Comparison of ENCODE assay signal across 19 cellular contexts in the genomic region with DNA sequence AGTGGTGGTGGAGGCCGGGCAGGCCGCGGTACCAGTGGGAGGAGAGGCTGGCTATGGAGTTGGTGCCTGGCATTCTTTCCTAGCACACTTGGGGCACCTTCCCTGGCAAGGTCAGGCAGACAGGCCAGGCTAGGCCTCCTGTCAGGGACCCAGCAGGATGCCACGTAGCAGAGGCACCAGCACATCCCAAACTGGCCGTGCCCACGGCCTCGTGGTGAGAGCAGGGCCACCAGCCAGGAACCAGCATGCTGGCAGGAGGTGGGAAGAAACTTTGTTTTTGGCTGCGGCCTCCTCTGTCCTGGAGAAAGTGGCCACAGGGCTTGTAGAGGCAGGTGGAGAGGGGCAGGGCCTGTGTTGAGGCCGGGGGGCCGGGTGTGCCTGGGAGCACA. TPM values are rescaled to one million over a fixed set of nuclear protein-coding genes. Genes with fewer than 3 reads are reported as not detected.
DNase-seq lines count a peak whose midpoint lies in the region; ATAC-seq and TF ChIP-seq lines count a peak whose summit lies in the region.
"Had no signal": no experiment of that assay in that cellular context is flagged by ENCODE, and none has a peak within 500 bp of the region (broad histone marks: within the 10 kb centered on the region; RNA-seq: fewer than 3 reads in every experiment).

No MANE protein-coding gene starts in this region.

- H3K27me3 Mint-ChIP-seq in chondrocyte (ENCODE audit: low read depth): peaks cover 47% of the 10 kb centered on the region

- H4K20me1 ChIP-seq in neural cell (ENCODE audit: insufficient read depth): no peaks in the 10 kb centered on the region

- H3K79me2 ChIP-seq in neural cell (replicated peaks; ENCODE audit: insufficient read depth, low read length): no peaks in the 10 kb centered on the region

- no peak for ATAC-seq in right cardiac atrium
- ATAC-seq: K562 had no signal

- peak overlapping the region; percentile 79 for H3K9ac ChIP-seq in neural cell (ENCODE audit: low read length)

- TF ChIP-seq CTCF in left ventricle myocardium inferior (IDR thresholded peaks at IDR 0.05; ENCODE audit: borderline replicate concordance) (no peak), chondrocyte (IDR thresholded peaks at IDR 0.05) (no peak), neural cell (IDR thresholded peaks at IDR 0.05; ENCODE audit: poor library complexity, severe bottlenecking) (no peak)

- no peak overlapping the region for H3K27ac Mint-ChIP-seq in chondrocyte (ENCODE audit: unreplicated experiment)

- H3K4me3 Mint-ChIP-seq in chondrocyte (ENCODE audit: unreplicated experiment): no peak overlapping the region

- no peak overlapping the region for H3K27ac ChIP-seq in right cardiac atrium (ENCODE audit: low read length)
- H3K27ac ChIP-seq in left ventricle myocardium inferior (replicated peaks): no peak overlapping the region
- H3K27ac ChIP-seq in neural cell (ENCODE audit: low read length): peak overlapping the region; percentile 92

- H2AFZ ChIP-seq in neural cell (ENCODE audit: low read depth, low read length): peak overlapping the region; percentile 24

- H3K36me3 ChIP-seq in left ventricle myocardium inferior (no peaks in the 10 kb centered on the region), neural cell (ENCODE audit: insufficient read depth, low read length) (no peaks in the 10 kb centered on the region)
- H3K36me3 ChIP-seq: BE2C had no signal

- no peak overlapping the region for H3K4me2 ChIP-seq in neural cell (ENCODE audit: low read length)

- DNase-seq in right cardiac atrium (peak in 2 of 3 donors; percentile 6 to 32), left ventricle myocardium inferior (no peak), chondrocyte (ENCODE audit: low spot score) (peak; percentile 72), GM19240 (ENCODE audit: insufficient read length, low spot score) (no peak), NCI-H1048 (lab: John Stamatoyannopoulos, UW) (no peak), NCI-H774 (lab: John Stamatoyannopoulos, UW) (no peak)
- DNase-seq: CD4-positive, CD25-positive, alpha-beta regulatory T cell; COR-L47; DMS 273 treated with DMSO at 0.1 percent for 48 hours; GF-D8; NCI-H187; NCI-H2107; NCI-H510A; NCI-H748 treated with DMSO at 0.1 percent for 48 hours had no signal

- WGBS in right cardiac atrium: 50% methylated on average over 10 of the region's 10 CpGs

- TF ChIP-seq RAD21 in neural cell (conservative IDR thresholded peaks at IDR 0.05): no peak

- no peaks in the 10 kb centered on the region for H3K36me3 Mint-ChIP-seq in chondrocyte (ENCODE audit: low read depth)
- H3K36me3 Mint-ChIP-seq: CD4-positive, CD25-positive, alpha-beta regulatory T cell had no signal

- TF ChIP-seq EP300 in neural cell (conservative IDR thresholded peaks at IDR 0.05; ENCODE audit: poor library complexity, severe bottlenecking): no peak

- no peaks in the 10 kb centered on the region for H3K9me3 ChIP-seq in right cardiac atrium (ENCODE audit: control insufficient read depth, low read length)
- H3K9me3 ChIP-seq in left ventricle myocardium inferior (replicated peaks): peaks cover 12% of the 10 kb centered on the region
- H3K9me3 ChIP-seq in neural cell (ENCODE audit: low read length): no peaks in the 10 kb centered on the region
- H3K9me3 ChIP-seq: BE2C had no signal

- H3K4me1 Mint-ChIP-seq in chondrocyte (ENCODE audit: low read depth): no peaks in the 10 kb centered on the region

- no peaks in the 10 kb centered on the region for H3K9me2 ChIP-seq in neural cell (ENCODE audit: insufficient read depth, low read length)

- H3K9me3 Mint-ChIP-seq in chondrocyte (ENCODE audit: low read depth): peaks cover 8% of the 10 kb centered on the region

- H3K4me1 ChIP-seq in right cardiac atrium (ENCODE audit: control insufficient read depth, insufficient read depth, low read length) (no peaks in the 10 kb centered on the region), left ventricle myocardium inferior (no peaks in the 10 kb centered on the region)
- H3K4me1 ChIP-seq: BE2C had no signal

- no peak overlapping the region for H3K4me3 ChIP-seq in right cardiac atrium (ENCODE audit: low read length)
- no peak overlapping the region for H3K4me3 ChIP-seq in left ventricle myocardium inferior
- peak overlapping the region; percentile 50 for H3K4me3 ChIP-seq in neural cell (ENCODE audit: low read length)
- H3K4me3 ChIP-seq: K562 had no signal

- H3K27me3 ChIP-seq in right cardiac atrium (ENCODE audit: control insufficient read depth, insufficient read depth) (no peaks in the 10 kb centered on the region), left ventricle myocardium inferior (ENCODE audit: low read depth) (peaks cover 66% of the 10 kb centered on the region), neural cell (ENCODE audit: insufficient read depth, low read depth, low read length) (no peaks in the 10 kb centered on the region)

- intact Hi-C loops in right cardiac atrium (cut with DNase I): no loop called here
- intact Hi-C loops in left ventricle myocardium inferior (cut with micrococcal nuclease): no loop called here

- no peaks in the 10 kb centered on the region for H3F3A ChIP-seq in neural cell (ENCODE audit: insufficient read depth, low read length, poor library complexity, severe bottlenecking)

TF ChIP-seq in neural cell, 6 proteins besides CTCF, POLR2A, EP300 and RAD21:
- TF ChIP-seq SMC3 (conservative IDR thresholded peaks at IDR 0.05; ENCODE audit: poor library complexity) (no peak), POLR2AphosphoS5 (IDR thresholded peaks at IDR 0.05) (no peak), TAF1 (IDR thresholded peaks at IDR 0.05; ENCODE audit: low read depth) (no peak), REST (IDR thresholded peaks at IDR 0.05; ENCODE audit: borderline replicate concordance) (no peak), MXI1 (conservative IDR thresholded peaks at IDR 0.05; ENCODE audit: poor library complexity, severe bottlenecking) (no peak), EZH2 (IDR thresholded peaks at IDR 0.05; ENCODE audit: borderline replicate concordance, insufficient read depth, low read length, poor library complexity, severe bottlenecking) (no peak)

RNA-seq across cellular contexts. Expression of gene CBFA2T3, which starts 57.6 kb away (rescaled TPM):
- total RNA-seq in right cardiac atrium (1 to 10 TPM; 5.6 to 8.5 (median 6.9) TPM), left ventricle myocardium inferior (8.6 TPM), chondrocyte (0.23 TPM in 1 of 3 replicates, not detected in the others)
- polyA plus RNA-seq in right cardiac atrium (7.3 TPM), neural cell (0.74 and 2.1 TPM in 2 replicates)
- 2.9 and 3.5 TPM in 2 replicates for polyA minus RNA-seq in neural cell
- total RNA-seq: H4, SK-MEL-5 had no signal

RNA-seq across cellular contexts. Expression of gene ACSF3, which starts 59.1 kb away (rescaled TPM):
- total RNA-seq in right cardiac atrium (10 to 100 TPM; 13.9 to 22.4 (median 16.7) TPM), left ventricle myocardium inferior (16.7 TPM), chondrocyte (19.5 to 24.4 TPM (median 20.8 TPM) in 3 replicates)
- polyA plus RNA-seq in right cardiac atrium (16.4 TPM), neural cell (20.8 and 37.0 TPM in 2 replicates)
- polyA minus RNA-seq in neural cell: 22.3 and 23.1 TPM in 2 replicates

Comparison
In these comparisons a context has a peak if more than half of its experiments do, and no peak if none do; other contexts are left out.
1. DNase-seq: peak in right cardiac atrium (2 of 3) and chondrocyte (single experiment); none in left ventricle myocardium inferior (single experiment), GM19240 (single experiment), NCI-H1048 (single experiment) and NCI-H774 (single experiment).